In genomic region chr1:207024202-207025143, GRCh38 we compare ENCODE assay signal across 10 cellular contexts. TPM values are rescaled to one million over a fixed set of nuclear protein-coding genes. Genes with fewer than 3 reads are reported as not detected.
DNase-seq lines count a peak whose midpoint lies in the region; ATAC-seq and TF ChIP-seq lines count a peak whose summit lies in the region.
"Had no signal": no experiment of that assay in that cellular context is flagged by ENCODE, and none has a peak within 500 bp of the region (broad histone marks: within the 10 kb centered on the region; RNA-seq: fewer than 3 reads in every experiment).

No MANE protein-coding gene starts in this region.

- BruUV-seq in PC-3 (replicated peaks; lab: Mats Ljungman, UMichigan) = no TSS peak

- ATAC-seq in PC-3 = no peak
- no peak for ATAC-seq in HG03039 (IDR thresholded peaks at IDR 0.05; ENCODE audit: unreplicated experiment)
- no peak for ATAC-seq in HG03520 (IDR thresholded peaks at IDR 0.05; ENCODE audit: unreplicated experiment)

- H2AFZ ChIP-seq in PC-3 (ENCODE audit: low read length) = no peak overlapping the region

- H3F3A ChIP-seq in PC-3 (ENCODE audit: low read length, unreplicated experiment) = peaks cover 36% of the 10 kb centered on the region

- POLR2A ChIA-PET in PC-3 (lab: Charles Lee; ENCODE audit: unreplicated experiment) = interaction anchor here (0.5 to 2.1 kb wide), 6 partner anchors 18 to 310 kb away, joined by 3 to 12 read pairs (median 4); partner anchors contain the start of gene PFKFB2

- DNase-seq in Ammon's horn (ENCODE audit: low spot score) (peak; percentile 15), PC-3 (no peak), C1 segment of cervical spinal cord (lab: John Stamatoyannopoulos, UW) (no peak)
- no peak for DNase-seq in activated CD4-positive, alpha-beta T cell treated with anti-CD3 and anti-CD28 coated beads for 4 hours
- DNase-seq: CD4-positive, CD25-positive, alpha-beta regulatory T cell; NCI-H2171 treated with DMSO at 0.1 percent for 48 hours had no signal

- TF ChIP-seq CTCF in PC-3 (conservative IDR thresholded peaks at IDR 0.05; ENCODE audit: low read depth, low read length) (no peak), nephron (IDR thresholded peaks at IDR 0.05; ENCODE audit: unreplicated experiment in 3 of 3) (no peak)

- peaks cover 40% of the 10 kb centered on the region for H3K36me3 ChIP-seq in PC-3 (ENCODE audit: low read depth, low read length)
- H3K36me3 ChIP-seq in esophagus (ENCODE audit: control insufficient read depth in 2 of 2, insufficient read depth in 2 of 2, low read length in 1 of 2) = peaks cover 0 to 15% of the 10 kb centered on the region in 2 donors

- 46 to 60% methylated on average over 17 to 18 of the region's 18 CpGs for WGBS in esophagus, 2 donors

- peaks cover 12% of the 10 kb centered on the region for H3K27me3 Mint-ChIP-seq in nephron (ENCODE audit: low read depth)

- H3K9me2 ChIP-seq in PC-3 (replicated peaks; ENCODE audit: low read length) = no peaks in the 10 kb centered on the region

- no peaks in the 10 kb centered on the region for H4K20me1 ChIP-seq in PC-3 (ENCODE audit: low read length)

- H3K4me2 ChIP-seq in PC-3 (ENCODE audit: low read length) = 0 out of 2 replicates have a peak overlapping the region, but pooled peaks have one; percentile 2

- H3K9me3 Mint-ChIP-seq in nephron = no peaks in the 10 kb centered on the region
- H3K9me3 Mint-ChIP-seq: CD4-positive, CD25-positive, alpha-beta regulatory T cell had no signal

- peak overlapping the region; percentile 95 for H3K27ac ChIP-seq in PC-3 (ENCODE audit: low read length)
- peak overlapping the region; percentile 94 to 98 for H3K27ac ChIP-seq in esophagus (ENCODE audit: low read depth in 2 of 2, low read length in 1 of 2)

- H3K4me1 Mint-ChIP-seq in nephron = peaks cover 31% of the 10 kb centered on the region
- H3K4me1 Mint-ChIP-seq: CD4-positive, CD25-positive, alpha-beta regulatory T cell had no signal

- H3K27me3 ChIP-seq in PC-3 (ENCODE audit: low read length) = no peaks in the 10 kb centered on the region
- H3K27me3 ChIP-seq in esophagus (ENCODE audit: control insufficient read depth in 1 of 2, insufficient read depth in 2 of 2, low read length in 2 of 2) = no peaks in the 10 kb centered on the region

- peak overlapping the region; percentile 79 to 90 (median 81) for H3K27ac Mint-ChIP-seq in nephron
- H3K27ac Mint-ChIP-seq: CD4-positive, CD25-positive, alpha-beta regulatory T cell had no signal

- H3K4me1 ChIP-seq in PC-3 (ENCODE audit: insufficient read depth, low read length) = peaks cover 98% of the 10 kb centered on the region
- peaks cover 2 to 17% of the 10 kb centered on the region in 2 donors for H3K4me1 ChIP-seq in esophagus (ENCODE audit: control insufficient read depth in 2 of 2, insufficient read depth in 2 of 2, low read length in 1 of 2)

- peaks cover 65% of the 10 kb centered on the region for H3K79me2 ChIP-seq in PC-3 (ENCODE audit: low read length)

- H3K9me3 ChIP-seq in PC-3 (ENCODE audit: low read length) (no peaks in the 10 kb centered on the region), esophagus (ENCODE audit: control insufficient read depth in 2 of 2, insufficient read depth in 1 of 2, low read depth in 1 of 2, low read length in 1 of 2) (no peaks in the 10 kb centered on the region)

- intact Hi-C loops in PC-3 (cut with micrococcal nuclease) = loop anchor here (1.0 to 10.0 kb wide), 3 partner anchors 19 to 298 kb away; partner anchors contain the start of gene CD55

- CTCF ChIA-PET in PC-3 (lab: Charles Lee) = interaction anchor here (1.1 to 2.2 kb wide), 3 partner anchors 18 to 42 kb away, joined by 4 to 9 read pairs (median 7); partner anchors contain the start of gene PFKFB2

- peak overlapping the region in 1 of 3 experiments; percentile 24 for H3K4me3 Mint-ChIP-seq in nephron
- H3K4me3 Mint-ChIP-seq: CD4-positive, CD25-positive, alpha-beta regulatory T cell had no signal

- no peak overlapping the region for H3K4me3 ChIP-seq in PC-3 (ENCODE audit: low read length)
- H3K4me3 ChIP-seq in esophagus (ENCODE audit: low read depth in 1 of 2, low read length in 2 of 2) = no peak overlapping the region

- no peaks in the 10 kb centered on the region for H3K36me3 Mint-ChIP-seq in nephron (ENCODE audit: low read depth)
- H3K36me3 Mint-ChIP-seq: CD4-positive, CD25-positive, alpha-beta regulatory T cell had no signal

- peak overlapping the region; percentile 86 for H3K9ac ChIP-seq in PC-3 (ENCODE audit: low read length)

RNA-seq across cellular contexts. Expression of gene C1orf116, which starts 8.1 kb away (rescaled TPM):
- 34.9 and 36.2 TPM in 2 replicates for total RNA-seq in PC-3 (2014; rRNA removed)
- 10 to 100 TPM; 72.9 to 85.8 TPM for polyA plus RNA-seq in esophagus
- polyA plus RNA-seq: CD4-positive, CD25-positive, alpha-beta regulatory T cell had no signal

RNA-seq across cellular contexts. Expression of gene YOD1, which starts 26.5 kb away (rescaled TPM):
- 54.0 and 63.9 TPM in 2 replicates for total RNA-seq in PC-3 (2014; rRNA removed)
- 10 to 100 TPM; 13.9 to 39.4 TPM for polyA plus RNA-seq in esophagus

RNA-seq across cellular contexts. Expression of gene PFKFB2, which starts 28.6 kb away (rescaled TPM):
- 37.5 and 48.6 TPM in 2 replicates for total RNA-seq in PC-3 (2014; rRNA removed)
- 1 to 10 TPM; 4.7 to 8.3 TPM for polyA plus RNA-seq in esophagus

RNA-seq across cellular contexts. Expression of gene FCAMR, which starts 54.2 kb away (rescaled TPM):
- total RNA-seq in PC-3 (2014; rRNA removed) = not detected in 2 replicates
- polyA plus RNA-seq in esophagus = under 1 TPM; 0.02 to 0.06 TPM
- total RNA-seq: CD4-positive, CD25-positive, alpha-beta regulatory T cell had no signal
- polyA plus RNA-seq: CD4-positive, CD25-positive, alpha-beta regulatory T cell had no signal
